ENCODE assay signal across 15 cellular contexts in genomic region chr3:160870327-160870726, GRCh38.
DNase-seq lines count a peak whose midpoint lies in the region; ATAC-seq and TF ChIP-seq lines count a peak whose summit lies in the region.
"Had no signal": no experiment of that assay in that cellular context is flagged by ENCODE, and none has a peak within 500 bp of the region (broad histone marks: within the 10 kb centered on the region; RNA-seq: fewer than 3 reads in every experiment).

No MANE protein-coding gene starts in this region.

- no peak for ATAC-seq in activated CD8-positive, alpha-beta T cell treated with anti-CD3 and anti-CD28 coated beads for 36 hours
- ATAC-seq: activated CD8-positive, alpha-beta memory T cell treated with anti-CD3 and anti-CD28 coated beads, Interleukin-2, amount 10 ng/mL, durations not matched to agents 7 days and 5 days; CD8-positive, alpha-beta T cell had no signal

- H3K4me3 Mint-ChIP-seq in activated CD8-positive, alpha-beta T cell treated with anti-CD3 and anti-CD28 coated beads for 36 hours = no peak overlapping the region
- H3K4me3 Mint-ChIP-seq: activated CD8-positive, alpha-beta memory T cell treated with anti-CD3 and anti-CD28 coated beads, Interleukin-2, amount 10 ng/mL, durations not matched to agents 7 days and 5 days; CD8-positive, alpha-beta T cell had no signal

- H3K4me3 ChIP-seq in left ventricle myocardium inferior = peak overlapping the region; percentile 50
- H3K4me3 ChIP-seq in subcutaneous abdominal adipose tissue (ENCODE audit: low read depth in 1 of 5, low read length in 5 of 5) = peak overlapping the region in 4 of 5 donors; percentile 6 to 55 (median 33)
- no peak overlapping the region for H3K4me3 ChIP-seq in foreskin fibroblast (ENCODE audit: low read depth in 1 of 2, low read length in 2 of 2)
- H3K4me3 ChIP-seq: lower lobe of right lung, SJSA1, suprapubic skin had no signal

- no peaks in the 10 kb centered on the region for H3K9me3 Mint-ChIP-seq in activated CD8-positive, alpha-beta T cell treated with anti-CD3 and anti-CD28 coated beads for 36 hours
- H3K9me3 Mint-ChIP-seq: CD8-positive, alpha-beta T cell had no signal

- no peaks in the 10 kb centered on the region for H3K36me3 Mint-ChIP-seq in activated CD8-positive, alpha-beta T cell treated with anti-CD3 and anti-CD28 coated beads for 36 hours (ENCODE audit: low read depth)
- H3K36me3 Mint-ChIP-seq: activated CD8-positive, alpha-beta memory T cell treated with anti-CD3 and anti-CD28 coated beads, Interleukin-2, amount 10 ng/mL, durations not matched to agents 7 days and 5 days; CD8-positive, alpha-beta T cell had no signal

- CTCF ChIA-PET in activated CD8-positive, alpha-beta T cell treated with anti-CD3 and anti-CD28 coated beads for 36 hours (lab: Charles Lee) = no interaction called here

- no peak for TF ChIP-seq CTCF in left ventricle myocardium inferior (IDR thresholded peaks at IDR 0.05; ENCODE audit: borderline replicate concordance)
- no peak for TF ChIP-seq CTCF in activated CD8-positive, alpha-beta T cell treated with anti-CD3 and anti-CD28 coated beads for 36 hours (IDR thresholded peaks at IDR 0.05)
- no peak for TF ChIP-seq CTCF in foreskin fibroblast (IDR thresholded peaks at IDR 0.05; ENCODE audit: low read depth, low read length)

- H3K27me3 ChIP-seq in left ventricle myocardium inferior (ENCODE audit: low read depth) (no peaks in the 10 kb centered on the region), subcutaneous abdominal adipose tissue (ENCODE audit: control insufficient read depth in 5 of 5, insufficient read depth in 4 of 5, low read length in 5 of 5) (no peaks in the 10 kb centered on the region)
- H3K27me3 ChIP-seq: suprapubic skin had no signal

- H3K27me3 Mint-ChIP-seq in activated CD8-positive, alpha-beta T cell treated with anti-CD3 and anti-CD28 coated beads for 36 hours = no peaks in the 10 kb centered on the region
- H3K27me3 Mint-ChIP-seq: activated CD8-positive, alpha-beta memory T cell treated with anti-CD3 and anti-CD28 coated beads, Interleukin-2, amount 10 ng/mL, durations not matched to agents 7 days and 5 days had no signal

- H3K27ac Mint-ChIP-seq in activated CD8-positive, alpha-beta T cell treated with anti-CD3 and anti-CD28 coated beads for 36 hours = no peak overlapping the region
- H3K27ac Mint-ChIP-seq: activated CD8-positive, alpha-beta memory T cell treated with anti-CD3 and anti-CD28 coated beads, Interleukin-2, amount 10 ng/mL, durations not matched to agents 7 days and 5 days; CD8-positive, alpha-beta T cell had no signal

- H3K36me3 ChIP-seq in left ventricle myocardium inferior = no peaks in the 10 kb centered on the region
- H3K36me3 ChIP-seq in subcutaneous abdominal adipose tissue (ENCODE audit: control insufficient read depth in 5 of 5, insufficient read depth in 5 of 5, low read length in 5 of 5) = no peaks in the 10 kb centered on the region
- H3K36me3 ChIP-seq: lower lobe of right lung, SJSA1, suprapubic skin had no signal

- no peak overlapping the region for H3K9ac ChIP-seq in subcutaneous abdominal adipose tissue (ENCODE audit: low read length in 5 of 5)

- intact Hi-C loops in left ventricle myocardium inferior (cut with micrococcal nuclease) = no loop called here
- intact Hi-C loops in activated CD8-positive, alpha-beta T cell treated with anti-CD3 and anti-CD28 coated beads for 36 hours (cut with micrococcal nuclease) = no loop called here

- peak overlapping the region; percentile 83 for H3K27ac ChIP-seq in left ventricle myocardium inferior (replicated peaks)
- H3K27ac ChIP-seq in subcutaneous abdominal adipose tissue (ENCODE audit: low read depth, low read length) = no peak overlapping the region
- H3K27ac ChIP-seq: lower lobe of right lung, SJSA1, suprapubic skin had no signal

- POLR2A ChIA-PET in activated CD8-positive, alpha-beta T cell treated with anti-CD3 and anti-CD28 coated beads for 36 hours (lab: Charles Lee) = no interaction called here

- H3K9me3 ChIP-seq in left ventricle myocardium inferior (replicated peaks) (no peaks in the 10 kb centered on the region), subcutaneous abdominal adipose tissue (ENCODE audit: control insufficient read depth in 5 of 5, low read length in 5 of 5) (no peaks in the 10 kb centered on the region)
- H3K9me3 ChIP-seq: lower lobe of right lung, SJSA1, suprapubic skin had no signal

- no peaks in the 10 kb centered on the region for H3K4me1 Mint-ChIP-seq in activated CD8-positive, alpha-beta T cell treated with anti-CD3 and anti-CD28 coated beads for 36 hours (ENCODE audit: low read depth)
- H3K4me1 Mint-ChIP-seq: activated CD8-positive, alpha-beta memory T cell treated with anti-CD3 and anti-CD28 coated beads, Interleukin-2, amount 10 ng/mL, durations not matched to agents 7 days and 5 days had no signal

- peak; percentile 13 for DNase-seq in DMS79 treated with DMSO at 0.1 percent for 48 hours (lab: John Stamatoyannopoulos, UW)
- DNase-seq in DMS79 (lab: John Stamatoyannopoulos, UW) = no peak
- DNase-seq in NCI-H526 treated with DMSO at 0.1 percent for 48 hours (lab: John Stamatoyannopoulos, UW) = peak; percentile 38
- DNase-seq in left ventricle myocardium inferior = no peak
- no peak for DNase-seq in GOT3 (lab: John Stamatoyannopoulos, UW)
- no peak for DNase-seq in activated CD8-positive, alpha-beta T cell treated with anti-CD3 and anti-CD28 coated beads for 36 hours
- no peak for DNase-seq in foreskin fibroblast
- DNase-seq: activated CD8-positive, alpha-beta memory T cell treated with anti-CD3 and anti-CD28 coated beads, Interleukin-2, amount 10 ng/mL, durations not matched to agents 7 days and 5 days; activated naive CD4-positive, alpha-beta T cell treated with Interleukin-2 at 50 U/mL for 16 hours; CD8-positive, alpha-beta T cell; IMR-90; lower lobe of right lung had no signal

- peaks cover 28% of the 10 kb centered on the region for H3K4me1 ChIP-seq in left ventricle myocardium inferior
- peaks cover 0 to 7% (median 7%) of the 10 kb centered on the region in 5 donors for H3K4me1 ChIP-seq in subcutaneous abdominal adipose tissue (ENCODE audit: control insufficient read depth in 5 of 5, insufficient read depth in 5 of 5, low read length in 5 of 5)
- H3K4me1 ChIP-seq: lower lobe of right lung, SJSA1 had no signal

Comparison
In these comparisons a context has a peak if more than half of its experiments do, and no peak if none do; other contexts are left out.
1. DNase-seq: peak in DMS79 treated with DMSO at 0.1 percent for 48 hours (single experiment) and NCI-H526 treated with DMSO at 0.1 percent for 48 hours (single experiment); none in DMS79 (single experiment), left ventricle myocardium inferior (single experiment), GOT3 (single experiment), activated CD8-positive, alpha-beta T cell treated with anti-CD3 and anti-CD28 coated beads for 36 hours (single experiment) and foreskin fibroblast (0 of 2).
2. H3K4me3 ChIP-seq: peak in left ventricle myocardium inferior (single experiment) and subcutaneous abdominal adipose tissue (4 of 5); none in foreskin fibroblast (0 of 2).